2 cellular contexts compared by ENCODE assay signal in genomic region chr3:14440531-14441239, GRCh38.
TF ChIP-seq lines count a peak whose summit lies in the region.

No MANE protein-coding gene starts in this region.

TF ChIP-seq in GM23338, 12 proteins besides CTCF, POLR2A, EP300 and RAD21:
- TF ChIP-seq REST (IDR thresholded peaks at IDR 0.05; ENCODE audit: unreplicated experiment) (no peak), ETS1 (IDR thresholded peaks at IDR 0.05) (no peak), CREB1 (CRISPR knock-in tag; IDR thresholded peaks at IDR 0.05; ENCODE audit: low read depth) (no peak), ZNF114 (CRISPR knock-in tag; IDR thresholded peaks at IDR 0.05) (no peak), JUNB (IDR thresholded peaks at IDR 0.05; ENCODE audit: unreplicated experiment) (no peak), EZH2phosphoT487 (IDR thresholded peaks at IDR 0.05; ENCODE audit: unreplicated experiment) (no peak), POLR2AphosphoS5 (IDR thresholded peaks at IDR 0.05; ENCODE audit: low read depth) (no peak), EZH2 (IDR thresholded peaks at IDR 0.05; ENCODE audit: low read depth, unreplicated experiment) (no peak), ZNF331 (CRISPR knock-in tag; IDR thresholded peaks at IDR 0.05; ENCODE audit: low read depth) (no peak), NANOG (IDR thresholded peaks at IDR 0.05; ENCODE audit: borderline replicate concordance) (no peak), STAT1 (IDR thresholded peaks at IDR 0.05; ENCODE audit: unreplicated experiment) (no peak), ZNF462 (CRISPR knock-in tag; IDR thresholded peaks at IDR 0.05) (no peak)

TF ChIP-seq in SK-N-SH, 30 proteins besides CTCF, POLR2A, EP300 and RAD21 (continued from another document):
- TF ChIP-seq USF1 (IDR thresholded peaks at IDR 0.05; ENCODE audit: borderline replicate concordance, low read depth): no peak
- no peak for TF ChIP-seq PBX3 (IDR thresholded peaks at IDR 0.05)
- TF ChIP-seq RXRA (IDR thresholded peaks at IDR 0.05; ENCODE audit: borderline replicate concordance, low read depth): no peak
- no peak for TF ChIP-seq FOXJ3 (CRISPR knock-in tag; IDR thresholded peaks at IDR 0.05)
- no peak for TF ChIP-seq REST (IDR thresholded peaks at IDR 0.05; ENCODE audit: low read depth, low read length)
- no peak for TF ChIP-seq NRF1 (IDR thresholded peaks at IDR 0.05; ENCODE audit: low read depth, low read length)
- TF ChIP-seq FOSL2 (IDR thresholded peaks at IDR 0.05; ENCODE audit: borderline replicate concordance, low read depth): no peak
- no peak for TF ChIP-seq GABPA (IDR thresholded peaks at IDR 0.05; ENCODE audit: low read depth)
- no peak for TF ChIP-seq SMC3 (IDR thresholded peaks at IDR 0.05; ENCODE audit: low read depth, low read length)
- no peak for TF ChIP-seq NFIC (IDR thresholded peaks at IDR 0.05; ENCODE audit: borderline replicate concordance)
